Comparison of ENCODE assay signal across 1 cellular context in the genomic region with DNA sequence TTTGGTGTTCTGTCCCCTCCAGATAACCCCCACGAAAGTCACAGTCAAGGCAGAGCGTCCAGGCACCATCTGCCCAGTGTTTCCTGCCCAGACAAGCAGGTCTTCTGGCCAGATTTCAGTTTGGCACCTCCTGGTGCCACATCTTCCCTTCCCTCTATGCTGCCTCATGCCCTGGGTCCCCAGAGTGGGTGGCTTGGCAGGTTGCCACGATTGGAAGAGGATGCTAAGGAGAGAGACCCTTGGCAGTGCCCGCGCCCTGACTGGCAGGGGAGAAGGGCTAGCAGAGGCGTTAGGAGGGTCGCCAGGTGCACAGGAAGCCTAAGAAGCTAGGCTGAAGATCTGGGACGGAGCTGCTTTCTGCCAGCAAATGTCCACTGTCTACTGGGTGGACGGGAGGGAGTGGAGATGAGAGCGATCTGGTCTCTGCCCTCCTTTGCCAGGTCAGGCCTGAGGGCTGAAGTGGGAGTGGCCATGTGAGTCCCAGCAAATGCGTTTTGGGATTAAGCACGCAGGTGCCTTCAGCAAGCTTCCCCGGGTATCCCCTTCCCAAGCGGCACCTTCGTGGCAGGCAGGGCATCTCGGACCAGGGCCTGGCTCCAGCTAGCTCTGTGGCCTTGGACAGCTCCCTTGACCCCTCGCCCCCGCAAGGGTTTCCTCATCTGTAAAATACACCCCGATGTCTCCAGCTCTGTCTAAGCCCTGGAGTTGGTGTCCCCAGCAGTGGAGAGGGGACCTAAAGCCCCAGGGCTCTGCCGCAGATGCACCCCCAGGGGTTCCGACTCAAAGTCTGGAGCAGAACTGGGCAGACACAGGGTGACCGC.
TF ChIP-seq lines count a peak whose summit lies in the region.

No MANE protein-coding gene starts in this region.

TF ChIP-seq in HEK293, 187 proteins besides CTCF, POLR2A, EP300 and RAD21 (continued from another document):
- TF ChIP-seq, protein P1, sequence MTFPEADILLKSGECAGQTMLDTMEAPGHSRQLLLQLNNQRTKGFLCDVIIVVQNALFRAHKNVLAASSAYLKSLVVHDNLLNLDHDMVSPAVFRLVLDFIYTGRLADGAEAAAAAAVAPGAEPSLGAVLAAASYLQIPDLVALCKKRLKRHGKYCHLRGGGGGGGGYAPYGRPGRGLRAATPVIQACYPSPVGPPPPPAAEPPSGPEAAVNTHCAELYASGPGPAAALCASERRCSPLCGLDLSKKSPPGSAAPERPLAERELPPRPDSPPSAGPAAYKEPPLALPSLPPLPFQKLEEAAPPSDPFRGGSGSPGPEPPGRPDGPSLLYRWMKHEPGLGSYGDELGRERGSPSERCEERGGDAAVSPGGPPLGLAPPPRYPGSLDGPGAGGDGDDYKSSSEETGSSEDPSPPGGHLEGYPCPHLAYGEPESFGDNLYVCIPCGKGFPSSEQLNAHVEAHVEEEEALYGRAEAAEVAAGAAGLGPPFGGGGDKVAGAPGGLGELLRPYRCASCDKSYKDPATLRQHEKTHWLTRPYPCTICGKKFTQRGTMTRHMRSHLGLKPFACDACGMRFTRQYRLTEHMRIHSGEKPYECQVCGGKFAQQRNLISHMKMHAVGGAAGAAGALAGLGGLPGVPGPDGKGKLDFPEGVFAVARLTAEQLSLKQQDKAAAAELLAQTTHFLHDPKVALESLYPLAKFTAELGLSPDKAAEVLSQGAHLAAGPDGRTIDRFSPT (tag by site-specific recombination; IDR thresholded peaks at IDR 0.05): peak; percentile 66
- TF ChIP-seq KLF16 (tag by site-specific recombination; IDR thresholded peaks at IDR 0.05) (no peak), ZNF48 (tag by site-specific recombination; IDR thresholded peaks at IDR 0.05) (no peak), FEZF1 (tag by site-specific recombination; IDR thresholded peaks at IDR 0.05) (no peak), ZNF157 (tag by site-specific recombination; IDR thresholded peaks at IDR 0.05) (no peak), ZNF423 (tag by site-specific recombination; IDR thresholded peaks at IDR 0.05) (no peak)
- TF ChIP-seq, protein P2, sequence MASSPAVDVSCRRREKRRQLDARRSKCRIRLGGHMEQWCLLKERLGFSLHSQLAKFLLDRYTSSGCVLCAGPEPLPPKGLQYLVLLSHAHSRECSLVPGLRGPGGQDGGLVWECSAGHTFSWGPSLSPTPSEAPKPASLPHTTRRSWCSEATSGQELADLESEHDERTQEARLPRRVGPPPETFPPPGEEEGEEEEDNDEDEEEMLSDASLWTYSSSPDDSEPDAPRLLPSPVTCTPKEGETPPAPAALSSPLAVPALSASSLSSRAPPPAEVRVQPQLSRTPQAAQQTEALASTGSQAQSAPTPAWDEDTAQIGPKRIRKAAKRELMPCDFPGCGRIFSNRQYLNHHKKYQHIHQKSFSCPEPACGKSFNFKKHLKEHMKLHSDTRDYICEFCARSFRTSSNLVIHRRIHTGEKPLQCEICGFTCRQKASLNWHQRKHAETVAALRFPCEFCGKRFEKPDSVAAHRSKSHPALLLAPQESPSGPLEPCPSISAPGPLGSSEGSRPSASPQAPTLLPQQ (tag by site-specific recombination; IDR thresholded peaks at IDR 0.05): 0 out of 2 replicates have a peak, but pooled peaks have one; percentile 15
